In the genomic region with DNA sequence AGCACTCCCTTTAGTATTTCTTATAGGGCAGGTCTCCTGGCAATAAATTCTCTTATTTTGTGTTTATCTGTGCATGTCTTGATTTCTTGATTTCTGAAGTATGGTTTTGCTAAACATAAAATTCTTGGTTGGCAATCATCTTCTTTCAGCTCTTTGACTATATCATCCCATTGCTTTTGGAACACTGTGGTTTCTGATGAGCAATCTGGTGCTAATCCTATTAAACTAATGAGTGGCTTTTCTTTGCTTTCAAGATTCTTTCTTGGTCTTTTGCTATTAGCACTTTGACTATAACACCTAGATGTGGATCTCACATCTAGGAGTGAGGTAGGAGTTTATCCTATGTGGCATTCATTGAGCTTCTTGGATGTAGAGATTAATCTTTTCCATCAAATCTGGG, we compare ENCODE assay signal across 23 cellular contexts.
A peak's percentile ranks its signal among the peaks of the same experiment; 100 is the strongest.
DNase-seq lines count a peak whose midpoint lies in the region; ATAC-seq and TF ChIP-seq lines count a peak whose summit lies in the region.
"Had no signal": no experiment of that assay in that cellular context is flagged by ENCODE, and none has a peak within 500 bp of the region (broad histone marks: within the 10 kb centered on the region; RNA-seq: fewer than 3 reads in every experiment).

No MANE protein-coding gene starts in this region.

- POLR2A ChIA-PET in HCT116 (lab: Charles Lee) (no interaction called here), HEK293 (lab: Yijun Ruan, JAX) (no interaction called here)

- H3K9me2 ChIP-seq in HCT116 (ENCODE audit: insufficient read depth): no peaks in the 10 kb centered on the region

- RAD21 ChIA-PET in HCT116 (lab: Charles Lee; ENCODE audit: low non-redundant PET in 1 of 2, low total read pairs in 2 of 2, uncharacterized antibody in 2 of 2, unreplicated experiment in 2 of 2): no interaction called here

- no peaks in the 10 kb centered on the region for H3K79me2 ChIP-seq in HCT116 (ENCODE audit: insufficient read depth, low read length)

- H3K9ac ChIP-seq in HCT116 (ENCODE audit: low read length) (no peak overlapping the region), endodermal cell (ENCODE audit: extremely low read depth, low read length, poor library complexity, severe bottlenecking) (no peak overlapping the region)
- H3K9ac ChIP-seq: BLaER1 had no signal

- H3K27me3 ChIP-seq in HCT116 (ENCODE audit: insufficient read depth, low read length) (no peaks in the 10 kb centered on the region), endodermal cell (ENCODE audit: control insufficient read depth, insufficient read depth, low read length, poor library complexity, severe bottlenecking) (no peaks in the 10 kb centered on the region)
- H3K27me3 ChIP-seq: BE2C, BLaER1 had no signal

- H3K36me3 Mint-ChIP-seq in endodermal cell (ENCODE audit: low read depth): no peaks in the 10 kb centered on the region

- H4K20me1 ChIP-seq in HCT116 (ENCODE audit: insufficient read depth): no peaks in the 10 kb centered on the region
- H4K20me1 ChIP-seq: BLaER1 had no signal

- no peak for TF ChIP-seq RAD21 in HCT116 (IDR thresholded peaks at IDR 0.05; ENCODE audit: low read depth)

- H3K9me3 ChIP-seq in HCT116 (ENCODE audit: control insufficient read depth in 1 of 2, insufficient read depth in 1 of 2, low read depth in 1 of 2, low read length in 2 of 2): no peaks in the 10 kb centered on the region
- H3K9me3 ChIP-seq in HEK293 (ENCODE audit: control insufficient read depth, insufficient read depth, low read depth, low read length): no peaks in the 10 kb centered on the region
- H3K9me3 ChIP-seq in endodermal cell (ENCODE audit: control insufficient read depth, low read length): peaks cover 30% of the 10 kb centered on the region
- H3K9me3 ChIP-seq: BE2C had no signal

- ATAC-seq in HCT116: no peak
- ATAC-seq: GM12878 had no signal

- CTCF ChIA-PET in HCT116 (lab: Charles Lee): no interaction called here
- CTCF ChIA-PET in HEK293 (lab: Yijun Ruan, JAX): interaction anchor here (0.6 to 0.7 kb wide), 4 partner anchors 57 to 1735 kb away, joined by 3 to 9 read pairs (median 3); no protein-coding TSS in a partner anchor

- H3K27ac Mint-ChIP-seq in endodermal cell: no peak overlapping the region
- H3K27ac Mint-ChIP-seq: CD14-positive monocyte; CD4-positive, alpha-beta memory T cell; CD4-positive, CD25-positive, alpha-beta regulatory T cell; CD8-positive, alpha-beta memory T cell had no signal

- H3K27me3 Mint-ChIP-seq in endodermal cell (ENCODE audit: insufficient read depth): peaks cover 2% of the 10 kb centered on the region

- H3K27ac ChIP-seq in HCT116 (ENCODE audit: low read depth, low read length): no peak overlapping the region
- no peak overlapping the region for H3K27ac ChIP-seq in HEK293 (ENCODE audit: extremely low read depth, low read depth, low read length)
- H3K27ac ChIP-seq in endodermal cell (ENCODE audit: low read depth, low read length): no peak overlapping the region
- H3K27ac ChIP-seq: BLaER1 had no signal

- TF ChIP-seq CTCF in HCT116 (IDR thresholded peaks at IDR 0.05 in 2 of 3, conservative IDR thresholded peaks at IDR 0.05 in 1 of 3; ENCODE audit: borderline replicate concordance in 1 of 3, insufficient read depth in 1 of 3, low read depth in 2 of 3, low read length in 2 of 3) (no peak), HEK293 (tag by site-specific recombination; IDR thresholded peaks at IDR 0.05) (no peak), endodermal cell (conservative IDR thresholded peaks at IDR 0.05) (no peak)

- H3K4me1 ChIP-seq in HCT116 (ENCODE audit: control insufficient read depth in 1 of 2, insufficient read depth in 2 of 2, low read length in 2 of 2) (peaks cover 0 to 15% of the 10 kb centered on the region in 2 experiments; a peak in 2 of 4 replicates), HEK293 (ENCODE audit: control insufficient read depth, insufficient read depth, low read length) (no peaks in the 10 kb centered on the region), endodermal cell (ENCODE audit: control insufficient read depth, insufficient read depth, low read length) (no peaks in the 10 kb centered on the region)

- H3K4me2 ChIP-seq in HCT116 (ENCODE audit: low read length): no peak overlapping the region
- H3K4me2 ChIP-seq: BLaER1 had no signal

- TF ChIP-seq POLR2A in HCT116 (IDR thresholded peaks at IDR 0.05; ENCODE audit: borderline replicate concordance, extremely low read depth, insufficient read depth, insufficient read length): no peak

- H3K4me3 ChIP-seq in HCT116 (replicated peaks in 1 of 2; ENCODE audit: low read depth in 1 of 2, low read length in 2 of 2): no peak overlapping the region
- no peak overlapping the region for H3K4me3 ChIP-seq in HEK293 (ENCODE audit: low read depth, low read length)
- peak overlapping the region; percentile 10 for H3K4me3 ChIP-seq in endodermal cell (ENCODE audit: low read length)
- H3K4me3 ChIP-seq: BLaER1, GM12878 had no signal

- DNase-seq in HCT116 (ENCODE audit: low read depth, low spot score): no peak
- DNase-seq in endodermal cell: no peak
- DNase-seq in activated T-cell treated with anti-CD3 and anti-CD28 coated beads, Interleukin-2, amount 50 U/mL, for 48 hours: no peak
- DNase-seq in NCI-H526 (lab: John Stamatoyannopoulos, UW): no peak
- DNase-seq: 8988T; ACHN; BE2C; C1 segment of cervical spinal cord; CD4-positive, alpha-beta memory T cell; CD4-positive, CD25-positive, alpha-beta regulatory T cell; CD8-positive, alpha-beta memory T cell; COR-L47; DMS 273 treated with DMSO at 0.1 percent for 48 hours; DMS153; DMS53; DMS79; DND-41; EL; GDM1 had no signal

- peaks cover 27% of the 10 kb centered on the region for H3K9me3 Mint-ChIP-seq in endodermal cell

- H2AFZ ChIP-seq in HCT116 (ENCODE audit: low read depth, low read length, poor library complexity, severe bottlenecking): peak overlapping the region; percentile 85

- intact Hi-C loops in HCT116 (cut with micrococcal nuclease): no loop called here

- H3K36me3 ChIP-seq in HCT116 (ENCODE audit: control insufficient read depth in 1 of 2, insufficient read depth in 2 of 2, low read length in 2 of 2): no peaks in the 10 kb centered on the region
- no peaks in the 10 kb centered on the region for H3K36me3 ChIP-seq in HEK293 (ENCODE audit: control insufficient read depth in 2 of 2, insufficient read depth in 1 of 2, low read length in 2 of 2)
- no peaks in the 10 kb centered on the region for H3K36me3 ChIP-seq in endodermal cell (ENCODE audit: control insufficient read depth, insufficient read depth, low read length)
- H3K36me3 ChIP-seq: BE2C, BLaER1 had no signal

- no peaks in the 10 kb centered on the region for H3K4me1 Mint-ChIP-seq in endodermal cell

- H3K4me3 Mint-ChIP-seq in endodermal cell: no peak overlapping the region
- H3K4me3 Mint-ChIP-seq: CD14-positive monocyte; CD4-positive, alpha-beta memory T cell; CD8-positive, alpha-beta memory T cell had no signal

- BruUV-seq in HCT116 (replicated peaks; lab: Mats Ljungman, UMichigan): no TSS peak

TF ChIP-seq in HCT116, 20 proteins besides CTCF, POLR2A, EP300 and RAD21:
- TF ChIP-seq CBX3 (IDR thresholded peaks at IDR 0.05; ENCODE audit: low read depth) (0 out of 2 replicates have a peak, but pooled peaks have one; percentile 24), TCF7L2 (IDR thresholded peaks at IDR 0.05; ENCODE audit: borderline replicate concordance, extremely low read depth, insufficient read depth, insufficient read length) (no peak), YY1 (IDR thresholded peaks at IDR 0.05; ENCODE audit: extremely low read depth, insufficient replicate concordance, low read depth, low read length) (no peak)

TF ChIP-seq in HEK293, 187 proteins besides CTCF, POLR2A, EP300 and RAD21:
- TF ChIP-seq, protein P1, sequence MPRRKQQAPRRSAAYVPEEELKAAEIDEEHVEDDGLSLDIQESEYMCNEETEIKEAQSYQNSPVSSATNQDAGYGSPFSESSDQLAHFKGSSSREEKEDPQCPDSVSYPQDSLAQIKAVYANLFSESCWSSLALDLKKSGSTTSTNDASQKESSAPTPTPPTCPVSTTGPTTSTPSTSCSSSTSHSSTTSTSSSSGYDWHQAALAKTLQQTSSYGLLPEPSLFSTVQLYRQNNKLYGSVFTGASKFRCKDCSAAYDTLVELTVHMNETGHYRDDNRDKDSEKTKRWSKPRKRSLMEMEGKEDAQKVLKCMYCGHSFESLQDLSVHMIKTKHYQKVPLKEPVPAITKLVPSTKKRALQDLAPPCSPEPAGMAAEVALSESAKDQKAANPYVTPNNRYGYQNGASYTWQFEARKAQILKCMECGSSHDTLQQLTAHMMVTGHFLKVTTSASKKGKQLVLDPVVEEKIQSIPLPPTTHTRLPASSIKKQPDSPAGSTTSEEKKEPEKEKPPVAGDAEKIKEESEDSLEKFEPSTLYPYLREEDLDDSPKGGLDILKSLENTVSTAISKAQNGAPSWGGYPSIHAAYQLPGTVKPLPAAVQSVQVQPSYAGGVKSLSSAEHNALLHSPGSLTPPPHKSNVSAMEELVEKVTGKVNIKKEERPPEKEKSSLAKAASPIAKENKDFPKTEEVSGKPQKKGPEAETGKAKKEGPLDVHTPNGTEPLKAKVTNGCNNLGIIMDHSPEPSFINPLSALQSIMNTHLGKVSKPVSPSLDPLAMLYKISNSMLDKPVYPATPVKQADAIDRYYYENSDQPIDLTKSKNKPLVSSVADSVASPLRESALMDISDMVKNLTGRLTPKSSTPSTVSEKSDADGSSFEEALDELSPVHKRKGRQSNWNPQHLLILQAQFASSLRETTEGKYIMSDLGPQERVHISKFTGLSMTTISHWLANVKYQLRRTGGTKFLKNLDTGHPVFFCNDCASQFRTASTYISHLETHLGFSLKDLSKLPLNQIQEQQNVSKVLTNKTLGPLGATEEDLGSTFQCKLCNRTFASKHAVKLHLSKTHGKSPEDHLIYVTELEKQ (tag by site-specific recombination; IDR thresholded peaks at IDR 0.05; ENCODE audit: borderline replicate concordance): no peak
- TF ChIP-seq ZNF571 (tag by site-specific recombination; IDR thresholded peaks at IDR 0.05): no peak
- TF ChIP-seq SETDB1 (IDR thresholded peaks at IDR 0.05; ENCODE audit: insufficient read length, low read length): peak; percentile 90
